21 cellular contexts compared by ENCODE assay signal in genomic region chr1:110138956-110139355, GRCh38.
DNase-seq lines count a peak whose midpoint lies in the region; ATAC-seq lines count a peak whose summit lies in the region.
"Had no signal": no experiment of that assay in that cellular context is flagged by ENCODE, and none has a peak within 500 bp of the region (broad histone marks: within the 10 kb centered on the region; RNA-seq: fewer than 3 reads in every experiment).

No MANE protein-coding gene starts in this region.

- ATAC-seq in GM19463 (IDR thresholded peaks at IDR 0.05; ENCODE audit: unreplicated experiment) (no peak), GM21619 (IDR thresholded peaks at IDR 0.05; ENCODE audit: unreplicated experiment) (no peak)
- ATAC-seq: GM12878 had no signal

- DNase-seq in NCI-H2171 treated with DMSO at 0.1 percent for 48 hours (lab: John Stamatoyannopoulos, UW) (peak; percentile 40), NCI-H2171 (lab: John Stamatoyannopoulos, UW) (no peak), DMS53 (lab: John Stamatoyannopoulos, UW) (peak; percentile 88), DMS53 treated with DMSO at 0.1 percent for 48 hours (lab: John Stamatoyannopoulos, UW; ENCODE audit: unreplicated experiment) (peak; percentile 59), SHP77 treated with DMSO at 0.1 percent for 48 hours (lab: John Stamatoyannopoulos, UW) (peak; percentile 16)
- no peak for DNase-seq in stimulated activated CD4-positive, alpha-beta T cell treated with anti-CD3 and anti-CD28 coated beads, Interleukin-4, amount 100 ng/mL, for 24 hours
- DNase-seq: ACHN; BE2C; C1 segment of cervical spinal cord; CD4-positive, CD25-positive, alpha-beta regulatory T cell; CD8-positive, alpha-beta memory T cell; COR-L47; DMS153; DND-41; EL; GM23248; IMR-90; KBM-7 had no signal

Comparison
In these comparisons a context has a peak if more than half of its experiments do, and no peak if none do; other contexts are left out.
1. DNase-seq: peak in NCI-H2171 treated with DMSO at 0.1 percent for 48 hours (single experiment), DMS53 (single experiment), DMS53 treated with DMSO at 0.1 percent for 48 hours (single experiment) and SHP77 treated with DMSO at 0.1 percent for 48 hours (single experiment); none in NCI-H2171 (single experiment) and stimulated activated CD4-positive, alpha-beta T cell treated with anti-CD3 and anti-CD28 coated beads, Interleukin-4, amount 100 ng/mL, for 24 hours (single experiment).